ENCODE assay signal across 24 cellular contexts in genomic region chr13:51746802-51747201, GRCh38. TPM values are rescaled to one million over a fixed set of nuclear protein-coding genes. Genes with fewer than 3 reads are reported as not detected.
A peak's percentile ranks its signal among the peaks of the same experiment; 100 is the strongest.
DNase-seq lines count a peak whose midpoint lies in the region; ATAC-seq and TF ChIP-seq lines count a peak whose summit lies in the region.
"Had no signal": no experiment of that assay in that cellular context is flagged by ENCODE, and none has a peak within 500 bp of the region (broad histone marks: within the 10 kb centered on the region; RNA-seq: fewer than 3 reads in every experiment).

No MANE protein-coding gene starts in this region.

- DNase-seq in coronary artery (ENCODE audit: low spot score) (no peak), hepatocyte (ENCODE audit: low spot score) (no peak), suprapubic skin (ENCODE audit: low spot score in 2 of 2) (no peak), H7 (no peak), DMS153 (lab: John Stamatoyannopoulos, UW) (no peak)
- DNase-seq in effector memory CD4-positive, alpha-beta T cell: no peak
- DNase-seq: C1 segment of cervical spinal cord; Caco-2; CD8-positive, alpha-beta T cell; DMS79 treated with DMSO at 0.1 percent for 48 hours; IMR-90; KG1; MG63; NCI-H1105 treated with DMSO at 0.1 percent for 48 hours; NCI-H146; NCI-H1930; NCI-H2107; NCI-H524; NCI-H774; PC-3 had no signal

- H3K4me2 ChIP-seq in hepatocyte: no peak overlapping the region

- TF ChIP-seq POLR2A in gastroesophageal sphincter (IDR thresholded peaks at IDR 0.05) (no peak), suprapubic skin (IDR thresholded peaks at IDR 0.05) (no peak)

- H4K20me1 ChIP-seq in hepatocyte (ENCODE audit: insufficient read depth, poor library complexity, severe bottlenecking): no peaks in the 10 kb centered on the region

- ATAC-seq in gastroesophageal sphincter (peak; percentile 58), HG03565 (IDR thresholded peaks at IDR 0.05; ENCODE audit: unreplicated experiment) (no peak)
- ATAC-seq: CD8-positive, alpha-beta T cell; HCT116; PC-3 had no signal

- TF ChIP-seq EP300 in gastroesophageal sphincter (IDR thresholded peaks at IDR 0.05) (no peak), suprapubic skin (IDR thresholded peaks at IDR 0.05) (no peak)

- peak overlapping the region; percentile 31 to 41 for H3K27ac ChIP-seq in coronary artery
- peak overlapping the region; percentile 23 to 57 (median 34) for H3K27ac ChIP-seq in gastroesophageal sphincter
- peak overlapping the region; percentile 76 for H3K27ac ChIP-seq in hepatocyte
- peak overlapping the region; percentile 16 for H3K27ac ChIP-seq in suprapubic skin
- H3K27ac ChIP-seq in effector memory CD4-positive, alpha-beta T cell (ENCODE audit: insufficient read depth, low read length, poor library complexity, severe bottlenecking): no peak overlapping the region
- H3K27ac ChIP-seq: SJSA1 had no signal

- H3K79me2 ChIP-seq in hepatocyte: no peaks in the 10 kb centered on the region

- H3K9me3 ChIP-seq in gastroesophageal sphincter (peaks cover 0 to 15% (median 0%) of the 10 kb centered on the region in 3 donors), hepatocyte (ENCODE audit: low read depth) (no peaks in the 10 kb centered on the region), suprapubic skin (peaks cover 4% of the 10 kb centered on the region)
- peaks cover 3% of the 10 kb centered on the region for H3K9me3 ChIP-seq in effector memory CD4-positive, alpha-beta T cell (ENCODE audit: control insufficient read depth, low read length)

- TF ChIP-seq CTCF in coronary artery (IDR thresholded peaks at IDR 0.05): no peak
- no peak for TF ChIP-seq CTCF in gastroesophageal sphincter (IDR thresholded peaks at IDR 0.05)
- no peak for TF ChIP-seq CTCF in hepatocyte (IDR thresholded peaks at IDR 0.05; ENCODE audit: poor library complexity)
- no peak for TF ChIP-seq CTCF in suprapubic skin (IDR thresholded peaks at IDR 0.05)

- H3K27me3 ChIP-seq in gastroesophageal sphincter: no peaks in the 10 kb centered on the region
- no peaks in the 10 kb centered on the region for H3K27me3 ChIP-seq in hepatocyte
- no peaks in the 10 kb centered on the region for H3K27me3 ChIP-seq in suprapubic skin
- no peaks in the 10 kb centered on the region for H3K27me3 ChIP-seq in H7 (ENCODE audit: control insufficient read depth, insufficient read depth, low read length)
- H3K27me3 ChIP-seq in effector memory CD4-positive, alpha-beta T cell (replicated peaks; ENCODE audit: control insufficient read depth, insufficient read depth, low read length, poor library complexity, severe bottlenecking): no peaks in the 10 kb centered on the region
- H3K27me3 ChIP-seq: MG63, SJSA1 had no signal

- H3K4me3 ChIP-seq in coronary artery: no peak overlapping the region
- no peak overlapping the region for H3K4me3 ChIP-seq in gastroesophageal sphincter
- H3K4me3 ChIP-seq in hepatocyte: no peak overlapping the region
- no peak overlapping the region for H3K4me3 ChIP-seq in suprapubic skin
- no peak overlapping the region for H3K4me3 ChIP-seq in H7 (ENCODE audit: insufficient read depth, low read depth, low read length)
- no peak overlapping the region for H3K4me3 ChIP-seq in effector memory CD4-positive, alpha-beta T cell (ENCODE audit: insufficient read depth, low read depth, low read length, poor library complexity, severe bottlenecking)
- H3K4me3 ChIP-seq: MG63, SJSA1 had no signal

- no peaks in the 10 kb centered on the region for H3K9me2 ChIP-seq in hepatocyte (replicated peaks; ENCODE audit: insufficient read depth)

- H3K4me1 ChIP-seq in gastroesophageal sphincter: peaks cover 0 to 14% (median 0%) of the 10 kb centered on the region in 3 donors
- H3K4me1 ChIP-seq in hepatocyte (ENCODE audit: insufficient read depth): peaks cover 17% of the 10 kb centered on the region
- H3K4me1 ChIP-seq in suprapubic skin: no peaks in the 10 kb centered on the region
- no peaks in the 10 kb centered on the region for H3K4me1 ChIP-seq in effector memory CD4-positive, alpha-beta T cell (ENCODE audit: control insufficient read depth, insufficient read depth, low read length, poor library complexity, severe bottlenecking)
- H3K4me1 ChIP-seq: Caco-2, SJSA1 had no signal

- WGBS in gastroesophageal sphincter (ENCODE audit: low coverage in 1 of 2), 2 donors: 35 to 50% methylated on average over 2 of the region's 2 CpGs
- 78% methylated on average over 2 of the region's 2 CpGs for WGBS in hepatocyte (ENCODE audit: low lambda C conversion rate, missing lambda C conversion rate)
- WGBS in suprapubic skin: 74% methylated on average over 2 of the region's 2 CpGs

- H2AFZ ChIP-seq in hepatocyte: no peak overlapping the region

- H3K36me3 ChIP-seq in gastroesophageal sphincter (peaks cover 0 to 17% of the 10 kb centered on the region in 2 donors), hepatocyte (replicated peaks; ENCODE audit: insufficient read depth, low read depth) (no peaks in the 10 kb centered on the region), suprapubic skin (peaks cover 23% of the 10 kb centered on the region), H7 (replicated peaks; ENCODE audit: control insufficient read depth, insufficient read depth, low read length) (no peaks in the 10 kb centered on the region; the same call in 1 of the 2 replicates)
- peaks cover 15% of the 10 kb centered on the region for H3K36me3 ChIP-seq in effector memory CD4-positive, alpha-beta T cell (ENCODE audit: control insufficient read depth, insufficient read depth, low read length)

RNA-seq across cellular contexts. Expression of gene DHRS12, which starts 57.2 kb away (rescaled TPM):
- total RNA-seq in gastroesophageal sphincter (10 to 100 TPM in 3 of 4 donors, 1 to 10 TPM in 1; 9.2 to 23.3 (median 19.2) TPM), hepatocyte (4.6 and 9.8 TPM in 2 replicates), suprapubic skin (10 to 100 TPM in 2 of 4 donors, 1 to 10 TPM in 2; 3.5 to 25.8 (median 10.8) TPM)
- 13.5 and 19.3 TPM in 2 replicates for polyA plus RNA-seq in hepatocyte
- 7.7 and 7.8 TPM in 2 replicates for total RNA-seq in H7 (2014; rRNA removed; shearing (Covaris generic))
